23 cellular contexts compared by ENCODE assay signal in genomic region chr9:126056312-126057021, GRCh38.
DNase-seq lines count a peak whose midpoint lies in the region; ATAC-seq, FAIRE-seq and TF ChIP-seq lines count a peak whose summit lies in the region.
"Had no signal": no experiment of that assay in that cellular context is flagged by ENCODE, and none has a peak within 500 bp of the region (broad histone marks: within the 10 kb centered on the region; RNA-seq: fewer than 3 reads in every experiment).

No MANE protein-coding gene starts in this region.

- no peaks in the 10 kb centered on the region for H3K9me3 ChIP-seq in A549
- H3K9me3 ChIP-seq: Peyer's patch, prostate gland, vagina had no signal

- H3K36me3 ChIP-seq in bronchial epithelial cell (ENCODE audit: control insufficient read depth, insufficient read depth, low read length) = no peaks in the 10 kb centered on the region
- H3K36me3 ChIP-seq: Peyer's patch, prostate gland, vagina had no signal

- TF ChIP-seq CTCF in A549 (IDR thresholded peaks at IDR 0.05) (no peak), bronchial epithelial cell (IDR thresholded peaks at IDR 0.05; ENCODE audit: insufficient read depth, low read length, severe bottlenecking) (no peak)

- intact Hi-C loops in left cardiac atrium (cut with DNase I) = no loop called here

- TF ChIP-seq EP300 in A549 (IDR thresholded peaks at IDR 0.05) = no peak

- no peaks in the 10 kb centered on the region for H3K4me1 ChIP-seq in A549
- H3K4me1 ChIP-seq: Peyer's patch, prostate gland, vagina had no signal

- FAIRE-seq in A549 (lab: Jason Lieb, UNC) (no peak), bronchial epithelial cell (lab: Jason Lieb, UNC) (peak; percentile 93)
- FAIRE-seq: colon, D721Med, frontal cortex had no signal

- TF ChIP-seq RAD21 in A549 (conservative IDR thresholded peaks at IDR 0.05 in 1 of 2, IDR thresholded peaks at IDR 0.05 in 1 of 2) = no peak

- no peak overlapping the region for H3K4me2 ChIP-seq in A549
- H3K4me2 ChIP-seq: hepatocyte had no signal

- H3K27ac ChIP-seq in A549 = no peak overlapping the region
- H3K27ac ChIP-seq: hepatocyte, Peyer's patch, prostate gland, vagina had no signal

- 55% methylated on average over 10 of the region's 10 CpGs for WGBS in A549 (ENCODE audit: missing lambda C conversion rate)

- no peak for TF ChIP-seq POLR2A in A549 (IDR thresholded peaks at IDR 0.05; ENCODE audit: low read length)

- ATAC-seq in A549 = no peak
- no peak for ATAC-seq in HG02588 (IDR thresholded peaks at IDR 0.05; ENCODE audit: unreplicated experiment)
- no peak for ATAC-seq in left cardiac atrium
- no peak for ATAC-seq in GM19351 (IDR thresholded peaks at IDR 0.05; ENCODE audit: unreplicated experiment)
- ATAC-seq: activated CD4-positive, alpha-beta T cell treated with anti-CD3 and anti-CD28 coated beads for 36 hours; effector memory CD8-positive, alpha-beta T cell; esophagus mucosa had no signal

- DNase-seq in A549 (ENCODE audit: low read depth in 1 of 2, low spot score in 1 of 2) = no peak
- DNase-seq in ELF-1 (ENCODE audit: low read depth, low spot score) = peak; percentile 59
- peak; percentile 70 for DNase-seq in NCI-H2171 (lab: John Stamatoyannopoulos, UW)
- DNase-seq in bronchial epithelial cell (ENCODE audit: low read depth) = no peak
- DNase-seq in left cardiac atrium = no peak
- DNase-seq: activated CD4-positive, alpha-beta T cell treated with anti-CD3 and anti-CD28 coated beads for 36 hours; activated naive CD8-positive, alpha-beta T cell treated with anti-CD3 and anti-CD28 coated beads, Interleukin-2, amount 10 ng/mL, durations not matched to agents 7 days and 5 days; effector memory CD8-positive, alpha-beta T cell; GDM1; immature natural killer cell; Kasumi-1; NCI-H345; nephron progenitor cell; Peyer's patch had no signal

- CTCF ChIA-PET in A549 (lab: Yijun Ruan, JAX) = interaction anchor here (1.4 kb wide), 1 partner anchor 342 kb away, joined by 4 read pairs; no protein-coding TSS in a partner anchor

- H3K27me3 ChIP-seq in bronchial epithelial cell (ENCODE audit: control insufficient read depth, insufficient read depth, low read length) = peaks cover 3% of the 10 kb centered on the region
- H3K27me3 ChIP-seq: hepatocyte, Peyer's patch, vagina had no signal

- POLR2A ChIA-PET in A549 (lab: Yijun Ruan, JAX) = no interaction called here

- H3K4me3 ChIP-seq in A549 (no peak overlapping the region), bronchial epithelial cell (ENCODE audit: low read depth, low read length) (no peak overlapping the region)
- H3K4me3 ChIP-seq: hepatocyte, Peyer's patch, prostate gland, vagina had no signal

TF ChIP-seq in A549, 52 proteins besides CTCF, POLR2A, EP300 and RAD21:
- no peak for TF ChIP-seq HES2 (IDR thresholded peaks at IDR 0.05)
- peak; percentile 7 for TF ChIP-seq MAFK (IDR thresholded peaks at IDR 0.05; ENCODE audit: partially characterized antibody)

Comparison
In these comparisons a context has a peak if more than half of its experiments do, and no peak if none do; other contexts are left out.
1. DNase-seq: peak in ELF-1 (single experiment) and NCI-H2171 (single experiment); none in A549 (0 of 2), bronchial epithelial cell (single experiment) and left cardiac atrium (single experiment).